Comparison of ENCODE assay signal across 8 cellular contexts in genomic region chr1:223707270-223708000, GRCh38. TPM values are rescaled to one million over a fixed set of nuclear protein-coding genes. Genes with fewer than 3 reads are reported as not detected.
DNase-seq lines count a peak whose midpoint lies in the region; ATAC-seq and TF ChIP-seq lines count a peak whose summit lies in the region.

No MANE protein-coding gene starts in this region.

- H3K27ac Mint-ChIP-seq in brain: peak overlapping the region; percentile 56 to 96 (median 80)

- no peaks in the 10 kb centered on the region for H3K36me3 Mint-ChIP-seq in brain

- no peaks in the 10 kb centered on the region for H3K27me3 ChIP-seq in lower lobe of right lung (ENCODE audit: low read depth)
- H3K27me3 ChIP-seq in vagina: no peaks in the 10 kb centered on the region

- DNase-seq in Caki2 (ENCODE audit: low read depth): peak; percentile 97
- DNase-seq in NCI-H146 treated with DMSO at 0.1 percent for 48 hours (lab: John Stamatoyannopoulos, UW; ENCODE audit: unreplicated experiment): peak; percentile 61
- peak; percentile 71 for DNase-seq in lower lobe of right lung
- DNase-seq in vagina (ENCODE audit: extremely low spot score in 2 of 2): peak; percentile 81 to 96
- no peak for DNase-seq in activated CD4-positive, CD25-positive, alpha-beta regulatory T cell (lab: John Stamatoyannopoulos, UW)

- TF ChIP-seq CTCF in brain (conservative IDR thresholded peaks at IDR 0.05) (no peak), lower lobe of right lung (IDR thresholded peaks at IDR 0.05) (no peak), vagina (IDR thresholded peaks at IDR 0.05) (peak in 1 of 3 experiments; percentile 20)

- H3K4me1 ChIP-seq in lower lobe of right lung: peaks cover 58% of the 10 kb centered on the region
- peaks cover 58% of the 10 kb centered on the region for H3K4me1 ChIP-seq in vagina

- H3K4me3 ChIP-seq in lower lobe of right lung: no peak overlapping the region
- H3K4me3 ChIP-seq in vagina: peak overlapping the region in 1 of 2 donors; percentile 3

- no peak for TF ChIP-seq POLR2A in vagina (IDR thresholded peaks at IDR 0.05)

- ATAC-seq in lower lobe of right lung (peak; percentile 90 to 94), GM21825 (IDR thresholded peaks at IDR 0.05; ENCODE audit: unreplicated experiment) (no peak), HG02970 (IDR thresholded peaks at IDR 0.05; ENCODE audit: low FRiP score, unreplicated experiment) (no peak)

- in situ Hi-C loops in Caki2 (cut with HindIII; ENCODE audit: low pct_unique_long_range_greater_than_20kb, low sequenced_read_pairs): no loop called here

- no peaks in the 10 kb centered on the region for H3K9me3 Mint-ChIP-seq in brain

- H3K27me3 Mint-ChIP-seq in brain: peaks cover 3% of the 10 kb centered on the region

- H3K9me3 ChIP-seq in lower lobe of right lung (no peaks in the 10 kb centered on the region), vagina (no peaks in the 10 kb centered on the region)

- intact Hi-C loops in lower lobe of right lung (cut with DNase I): no loop called here
- intact Hi-C loops in vagina (cut with DNase I): loop anchor here (5.0 kb wide), 1 partner anchor 140 kb away; the partner anchor contains the start of gene TP53BP2

- peak overlapping the region in 4 of 5 experiments; percentile 41 to 53 (median 47) for H3K4me3 Mint-ChIP-seq in brain

- peaks cover 72% of the 10 kb centered on the region for H3K4me1 Mint-ChIP-seq in brain

- H3K27ac ChIP-seq in lower lobe of right lung (peak overlapping the region; percentile 71), vagina (peak overlapping the region; percentile 88)

- H3K36me3 ChIP-seq in lower lobe of right lung (no peaks in the 10 kb centered on the region), vagina (no peaks in the 10 kb centered on the region)

RNA-seq across cellular contexts. Expression of gene CAPN2, which starts 4.9 kb away (rescaled TPM):
- total RNA-seq in Caki2 (2014; rRNA removed; shearing (Covaris generic); ENCODE audit: low replicate concordance): 226 and 227 TPM in 2 replicates
- polyA plus RNA-seq in brain (ENCODE audit: insufficient read depth, low read depth, low replicate concordance): 69.0 TPM
- total RNA-seq in lower lobe of right lung (253 TPM), vagina (208 TPM)

RNA-seq across cellular contexts. Expression of gene CAPN8, which starts 41.9 kb away (rescaled TPM):
- 0.14 TPM in 1 of 2 replicates, not detected in the other for total RNA-seq in Caki2 (2014; rRNA removed; shearing (Covaris generic); ENCODE audit: low replicate concordance)
- polyA plus RNA-seq in brain (ENCODE audit: insufficient read depth, low read depth, low replicate concordance): 0.61 TPM
- total RNA-seq in lower lobe of right lung (70.6 TPM), vagina (0.49 TPM)

Comparison
In these comparisons a context has a peak if more than half of its experiments do, and no peak if none do; other contexts are left out.
1. DNase-seq: peak in Caki2 (single experiment), NCI-H146 treated with DMSO at 0.1 percent for 48 hours (single experiment), lower lobe of right lung (single experiment) and vagina (2 of 2); none in activated CD4-positive, CD25-positive, alpha-beta regulatory T cell (0 of 4).
2. ATAC-seq: peak in lower lobe of right lung (2 of 2); none in GM21825 (single experiment) and HG02970 (single experiment).
3. RNA of gene CAPN8, which starts 41.9 kb away (total RNA-seq): 70.6 TPM in lower lobe of right lung (single experiment); 0.49 TPM in vagina (single experiment) and 0.14 TPM in Caki2; every median in the first group is over 10 times any median in the second.